In the genomic region with DNA sequence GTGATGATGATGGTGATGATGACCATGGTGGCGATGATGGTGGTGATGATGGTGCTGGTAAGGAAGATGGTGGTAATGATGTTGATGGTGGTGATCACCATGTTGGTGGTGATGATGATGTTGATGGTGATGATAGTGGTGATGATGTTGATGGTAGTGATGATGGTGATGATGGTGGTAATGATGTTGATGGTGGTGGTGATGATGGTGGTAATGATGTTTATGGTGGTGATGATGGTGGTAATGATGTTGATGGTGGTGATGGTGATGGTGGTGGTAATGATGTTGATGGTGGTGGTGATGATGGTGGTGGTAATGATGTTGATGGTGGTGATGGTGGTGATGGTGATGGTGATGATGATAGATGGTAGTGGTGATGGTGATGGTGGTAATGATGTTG, we compare ENCODE assay signal across 25 cellular contexts.
"Had no signal": no experiment of that assay in that cellular context is flagged by ENCODE, and none has a peak within 500 bp of the region (broad histone marks: within the 10 kb centered on the region; RNA-seq: fewer than 3 reads in every experiment).

No MANE protein-coding gene starts in this region.

- DNase-seq: activated B cell treated with CpG ODN at 0.5 μM for 24 hours; activated CD4-positive, alpha-beta memory T cell treated with anti-CD3 and anti-CD28 coated beads for 36 hours; activated CD4-positive, alpha-beta T cell treated with anti-CD3 and anti-CD28 coated beads for 4 hours; activated CD4-positive, alpha-beta T cell treated with anti-CD3 and anti-CD28 coated beads, Interleukin-2, amount 50 U/mL, for 1 hour; activated CD4-positive, CD25-positive, alpha-beta regulatory T cell treated with anti-CD3 and anti-CD28 coated beads, Interleukin-2, amount 50 U/mL, for 72 hours; activated CD8-positive, alpha-beta memory T cell treated with anti-CD3 and anti-CD28 coated beads for 24 hours; activated CD8-positive, alpha-beta memory T cell treated with anti-CD3 and anti-CD28 coated beads, Interleukin-2, amount 10 ng/mL, durations not matched to agents 7 days and 5 days; activated CD8-positive, alpha-beta memory T cell treated with anti-CD3 and anti-CD28 coated beads, Interleukin-2, amount 50 U/mL, for 48 hours; activated effector memory CD4-positive, alpha-beta T cell treated with Interleukin-2 at 50 U/mL for 16 hours; activated naive CD4-positive, alpha-beta T cell treated with anti-CD3 and anti-CD28 coated beads, Interleukin-2, amount 10 ng/mL, durations not matched to agents 7 days and 5 days; activated naive CD8-positive, alpha-beta T cell treated with anti-CD3 and anti-CD28 coated beads, Interleukin-2, amount 50 U/mL, for 24 hours; activated T-cell treated with anti-CD3 and anti-CD28 coated beads, Interleukin-2, amount 50 U/mL, for 48 hours; anterior cingulate cortex; central memory CD4-positive, alpha-beta T cell; NCI-H187 treated with DMSO at 0.1 percent for 48 hours; NCI-H2171 treated with DMSO at 0.1 percent for 48 hours; NCI-H446; NCI-H510A treated with DMSO at 0.1 percent for 48 hours; NCI-H526 treated with DMSO at 0.1 percent for 48 hours; OCI-M1; SW 1271; T-helper 1 cell; T-helper 2 cell; T-helper 9 cell had no signal

- H3K27ac ChIP-seq: VCaP had no signal

- ATAC-seq: activated CD8-positive, alpha-beta memory T cell treated with anti-CD3 and anti-CD28 coated beads, Interleukin-2, amount 10 ng/mL, durations not matched to agents 7 days and 5 days; activated naive CD8-positive, alpha-beta T cell treated with anti-CD3 and anti-CD28 coated beads, Interleukin-2, amount 50 U/mL, for 24 hours had no signal
